13 cellular contexts compared by ENCODE assay signal in the genomic region with DNA sequence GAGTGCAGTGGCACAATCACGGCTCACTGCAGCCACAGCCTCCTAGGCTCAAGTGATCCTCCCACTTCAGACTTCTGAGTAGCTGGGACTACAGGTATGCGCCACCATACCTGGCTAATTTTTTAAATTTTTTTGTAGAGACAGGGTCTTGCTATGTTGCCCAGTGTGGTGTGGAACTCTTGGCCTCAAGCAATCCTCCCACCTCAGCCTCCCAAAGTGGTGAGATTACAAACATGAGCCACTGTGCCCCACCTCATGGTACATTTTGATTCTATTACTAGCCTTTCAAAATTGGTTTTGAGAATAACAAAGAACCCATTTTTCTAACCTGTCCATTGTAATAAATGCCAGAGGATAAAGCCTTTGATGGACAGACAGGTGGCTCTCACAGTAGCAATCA. TPM values are rescaled to one million over a fixed set of nuclear protein-coding genes. Genes with fewer than 3 reads are reported as not detected.
A peak's percentile ranks its signal among the peaks of the same experiment; 100 is the strongest.
DNase-seq lines count a peak whose midpoint lies in the region; ATAC-seq and TF ChIP-seq lines count a peak whose summit lies in the region.
"Had no signal": no experiment of that assay in that cellular context is flagged by ENCODE, and none has a peak within 500 bp of the region (broad histone marks: within the 10 kb centered on the region; RNA-seq: fewer than 3 reads in every experiment).

No MANE protein-coding gene starts in this region.

- H3K9me3 ChIP-seq in left ventricle myocardium inferior (replicated peaks) (no peaks in the 10 kb centered on the region), heart left ventricle (no peaks in the 10 kb centered on the region)
- H3K9me3 ChIP-seq: neutrophil, Peyer's patch had no signal

- H3K4me3 ChIP-seq in left ventricle myocardium inferior (peak overlapping the region; percentile 87), heart left ventricle (peak overlapping the region in 3 of 12 donors; percentile 83 to 96 (median 87))

- in situ Hi-C loops in ACHN (cut with HindIII; ENCODE audit: low pct_ligation_motif_present, low pct_unique_long_range_greater_than_20kb, low sequenced_read_pairs): no loop called here

- no peak for TF ChIP-seq POLR2A in heart left ventricle (IDR thresholded peaks at IDR 0.05)

- WGBS in heart left ventricle, 4 donors: 81 to 93% (median 83%) methylated on average over 2 of the region's 2 CpGs

- DNase-seq in left ventricle myocardium inferior (no peak), heart left ventricle (no peak), islet precursor cell (peak; percentile 16), ACHN (no peak)
- DNase-seq in activated CD8-positive, alpha-beta T cell treated with anti-CD3 and anti-CD28 coated beads for 36 hours: no peak
- no peak for DNase-seq in NK-92 treated with Interleukin-12 subunit alpha and Interleukin-12 subunit beta, amount 100 ng/mL, for 24 hours (lab: John Stamatoyannopoulos, UW)
- DNase-seq: GOT3, NCI-H1930, Peyer's patch had no signal

- H3K36me3 ChIP-seq in left ventricle myocardium inferior: peaks cover 14% of the 10 kb centered on the region
- peaks cover 0 to 41% (median 26%) of the 10 kb centered on the region in 9 donors for H3K36me3 ChIP-seq in heart left ventricle
- H3K36me3 ChIP-seq: neutrophil had no signal

- intact Hi-C loops in left ventricle myocardium inferior (cut with micrococcal nuclease): no loop called here
- intact Hi-C loops in heart left ventricle (cut with DNase I): no loop called here
- intact Hi-C loops in activated CD8-positive, alpha-beta T cell treated with anti-CD3 and anti-CD28 coated beads for 36 hours (cut with micrococcal nuclease): no loop called here

- no peak overlapping the region for H3K27ac Mint-ChIP-seq in activated CD8-positive, alpha-beta T cell treated with anti-CD3 and anti-CD28 coated beads for 36 hours

- TF ChIP-seq CTCF in left ventricle myocardium inferior (IDR thresholded peaks at IDR 0.05; ENCODE audit: borderline replicate concordance): no peak
- TF ChIP-seq CTCF in heart left ventricle (IDR thresholded peaks at IDR 0.05): no peak
- TF ChIP-seq CTCF in activated CD8-positive, alpha-beta T cell treated with anti-CD3 and anti-CD28 coated beads for 36 hours (IDR thresholded peaks at IDR 0.05): no peak

- no peaks in the 10 kb centered on the region for H3K9me3 Mint-ChIP-seq in activated CD8-positive, alpha-beta T cell treated with anti-CD3 and anti-CD28 coated beads for 36 hours

- H3K4me3 Mint-ChIP-seq in activated CD8-positive, alpha-beta T cell treated with anti-CD3 and anti-CD28 coated beads for 36 hours: peak overlapping the region; percentile 97

- peaks cover 22% of the 10 kb centered on the region for H3K4me1 Mint-ChIP-seq in activated CD8-positive, alpha-beta T cell treated with anti-CD3 and anti-CD28 coated beads for 36 hours (ENCODE audit: low read depth)

- H3K27me3 ChIP-seq in left ventricle myocardium inferior (ENCODE audit: low read depth) (no peaks in the 10 kb centered on the region), heart left ventricle (no peaks in the 10 kb centered on the region)
- H3K27me3 ChIP-seq: neutrophil, Peyer's patch had no signal

- POLR2A ChIA-PET in activated CD8-positive, alpha-beta T cell treated with anti-CD3 and anti-CD28 coated beads for 36 hours (lab: Charles Lee): interaction anchor here (1.1 to 1.6 kb wide), 3 partner anchors 20 to 184 kb away, joined by 3 to 6 read pairs (median 5); partner anchors contain the start of gene DBF4B

- no peak for ATAC-seq in heart left ventricle
- ATAC-seq in activated CD8-positive, alpha-beta T cell treated with anti-CD3 and anti-CD28 coated beads for 36 hours: no peak
- ATAC-seq in HG03196 (IDR thresholded peaks at IDR 0.05; ENCODE audit: unreplicated experiment): no peak
- ATAC-seq in GM18861 (IDR thresholded peaks at IDR 0.05; ENCODE audit: unreplicated experiment): no peak

- H3K27me3 Mint-ChIP-seq in activated CD8-positive, alpha-beta T cell treated with anti-CD3 and anti-CD28 coated beads for 36 hours: no peaks in the 10 kb centered on the region

- H3K36me3 Mint-ChIP-seq in activated CD8-positive, alpha-beta T cell treated with anti-CD3 and anti-CD28 coated beads for 36 hours (ENCODE audit: low read depth): peaks cover 16% of the 10 kb centered on the region

- H3K27ac ChIP-seq in left ventricle myocardium inferior (replicated peaks) (no peak overlapping the region), heart left ventricle (no peak overlapping the region)
- H3K27ac ChIP-seq: neutrophil had no signal

- CTCF ChIA-PET in activated CD8-positive, alpha-beta T cell treated with anti-CD3 and anti-CD28 coated beads for 36 hours (lab: Charles Lee): interaction anchor here (0.9 to 1.4 kb wide), 7 partner anchors 16 to 243 kb away, joined by 3 to 5 read pairs (median 3); no protein-coding TSS in a partner anchor

- H3K4me1 ChIP-seq in left ventricle myocardium inferior: peaks cover 37% of the 10 kb centered on the region
- peaks cover 0 to 25% (median 15%) of the 10 kb centered on the region in 12 donors for H3K4me1 ChIP-seq in heart left ventricle

RNA-seq across cellular contexts. Expression of gene CCDC43, which starts 1.4 kb away (rescaled TPM):
- total RNA-seq in left ventricle myocardium inferior (28.8 TPM), heart left ventricle (10 to 100 TPM; 19.0 to 32.9 (median 29.0) TPM)
- polyA plus RNA-seq in heart left ventricle: 10 to 100 TPM; 20.9 to 21.8 TPM
- 10 to 100 TPM; 29.6 to 34.5 TPM for total RNA-seq in activated CD8-positive, alpha-beta T cell treated with anti-CD3 and anti-CD28 coated beads for 36 hours

RNA-seq across cellular contexts. Expression of gene DBF4B, which starts 20.3 kb away (rescaled TPM):
- total RNA-seq in left ventricle myocardium inferior (5.7 TPM), heart left ventricle (1 to 10 TPM; 1.4 to 5.3 (median 4.2) TPM)
- 1 to 10 TPM; 3.4 to 3.8 TPM for polyA plus RNA-seq in heart left ventricle
- 10 to 100 TPM; 23.3 to 25.5 TPM for total RNA-seq in activated CD8-positive, alpha-beta T cell treated with anti-CD3 and anti-CD28 coated beads for 36 hours

RNA-seq across cellular contexts. Expression of gene MEIOC, which starts 31.9 kb away (rescaled TPM):
- total RNA-seq in left ventricle myocardium inferior (not detected), heart left ventricle (not detected)
- under 1 TPM in 1 of 2 donors, not detected in 1; 0.03 TPM for polyA plus RNA-seq in heart left ventricle
- under 1 TPM; 0.16 to 0.25 TPM for total RNA-seq in activated CD8-positive, alpha-beta T cell treated with anti-CD3 and anti-CD28 coated beads for 36 hours
- total RNA-seq: cardiac septum, Peyer's patch had no signal
